8 cellular contexts compared by ENCODE assay signal in genomic region chr5:150486402-150487198, GRCh38. TPM values are rescaled to one million over a fixed set of nuclear protein-coding genes. Genes with fewer than 3 reads are reported as not detected.
DNase-seq lines count a peak whose midpoint lies in the region; ATAC-seq and TF ChIP-seq lines count a peak whose summit lies in the region.

No MANE protein-coding gene starts in this region.

- H3K27me3 ChIP-seq in BJ (ENCODE audit: control insufficient read depth, insufficient read depth, low read length) = no peaks in the 10 kb centered on the region
- no peaks in the 10 kb centered on the region for H3K27me3 ChIP-seq in PC-3 (ENCODE audit: low read length)
- no peaks in the 10 kb centered on the region for H3K27me3 ChIP-seq in foreskin keratinocyte
- H3K27me3 ChIP-seq in upper lobe of left lung = no peaks in the 10 kb centered on the region

- DNase-seq in BJ (ENCODE audit: low read depth) (no peak), PC-3 (peak; percentile 81), activated gamma-delta T cell treated with Interleukin-2 at 50 U/mL for 16 hours (peak; percentile 26), foreskin keratinocyte (peak in 1 of 2 donors; percentile 61), neural crest cell (ENCODE audit: low read depth, low spot score) (peak; percentile 83), upper lobe of left lung (peak in 1 of 2 donors; percentile 80)

- ATAC-seq in GM19452 (IDR thresholded peaks at IDR 0.05; ENCODE audit: unreplicated experiment) (peak; percentile 32), PC-3 (peak; percentile 33), foreskin keratinocyte (peak; percentile 52), upper lobe of left lung (ENCODE audit: low FRiP score in 2 of 2) (peak; percentile 37 to 44), GM21367 (IDR thresholded peaks at IDR 0.05; ENCODE audit: unreplicated experiment) (no peak)

- peak overlapping the region; percentile 68 for H2AFZ ChIP-seq in PC-3 (ENCODE audit: low read length)

- H3K9me3 Mint-ChIP-seq in neural crest cell = no peaks in the 10 kb centered on the region

- no peaks in the 10 kb centered on the region for H3K27me3 Mint-ChIP-seq in neural crest cell (ENCODE audit: low read depth)

- no peak for TF ChIP-seq EP300 in upper lobe of left lung (IDR thresholded peaks at IDR 0.05)

- peaks cover 42% of the 10 kb centered on the region for H3K4me1 ChIP-seq in PC-3 (ENCODE audit: insufficient read depth, low read length)
- H3K4me1 ChIP-seq in foreskin keratinocyte = peaks cover 41% of the 10 kb centered on the region
- peaks cover 47 to 61% (median 57%) of the 10 kb centered on the region in 4 donors for H3K4me1 ChIP-seq in upper lobe of left lung

- peak overlapping the region; percentile 91 for H3K4me2 ChIP-seq in PC-3 (ENCODE audit: low read length)

- H3K27ac ChIP-seq in PC-3 (ENCODE audit: low read length) (peak overlapping the region; percentile 62), foreskin keratinocyte (peak overlapping the region; percentile 98), upper lobe of left lung (peak overlapping the region; percentile 94 to 99 (median 98))

- H3K36me3 ChIP-seq in BJ (ENCODE audit: control insufficient read depth, insufficient read depth, low read length) (no peaks in the 10 kb centered on the region; the same call in 1 of the 2 replicates), PC-3 (ENCODE audit: low read depth, low read length) (no peaks in the 10 kb centered on the region), upper lobe of left lung (no peaks in the 10 kb centered on the region)

- CTCF ChIA-PET in BJ (lab: Yijun Ruan, JAX) (interaction anchor here (1.0 to 4.1 kb wide), 6 partner anchors 11 to 214 kb away, joined by 3 to 12 read pairs (median 4); partner anchors contain the start of gene RBM22), PC-3 (lab: Charles Lee) (no interaction called here)

- peaks cover 56% of the 10 kb centered on the region for H3K79me2 ChIP-seq in PC-3 (ENCODE audit: low read length)

- H3K9me3 ChIP-seq in PC-3 (ENCODE audit: low read length) (no peaks in the 10 kb centered on the region), upper lobe of left lung (no peaks in the 10 kb centered on the region)

- peak overlapping the region; percentile 89 for H3K4me3 Mint-ChIP-seq in neural crest cell

- H3K4me3 ChIP-seq in BJ (ENCODE audit: low read depth, low read length) (peak overlapping the region; percentile 97), PC-3 (ENCODE audit: low read length) (peak overlapping the region; percentile 95), upper lobe of left lung (peak overlapping the region; percentile 78 to 90 (median 88))

- no peaks in the 10 kb centered on the region for H3K9me2 ChIP-seq in PC-3 (replicated peaks; ENCODE audit: low read length)

- H3F3A ChIP-seq in PC-3 (ENCODE audit: low read length, unreplicated experiment) = no peaks in the 10 kb centered on the region

- POLR2A ChIA-PET in BJ (lab: Charles Lee) = interaction anchor here (0.6 to 1.3 kb wide), 2 partner anchors 13 to 1213 kb away, joined by 4 to 10 read pairs; no protein-coding TSS in a partner anchor
- POLR2A ChIA-PET in PC-3 (lab: Charles Lee; ENCODE audit: unreplicated experiment) = no interaction called here

- H3K9ac ChIP-seq in PC-3 (ENCODE audit: low read length) = peak overlapping the region; percentile 98

- H3K27ac Mint-ChIP-seq in neural crest cell (ENCODE audit: unreplicated experiment) = peak overlapping the region; percentile 83

- no peaks in the 10 kb centered on the region for H3K36me3 Mint-ChIP-seq in neural crest cell (ENCODE audit: low read depth)

- peaks cover 24% of the 10 kb centered on the region; the same call in 1 of the 2 replicates for H4K20me1 ChIP-seq in PC-3 (ENCODE audit: low read length)

- H3K4me1 Mint-ChIP-seq in neural crest cell = peaks cover 64% of the 10 kb centered on the region

- no TSS peak for BruUV-seq in PC-3 (replicated peaks; lab: Mats Ljungman, UMichigan)

- TF ChIP-seq CTCF in BJ (IDR thresholded peaks at IDR 0.05; ENCODE audit: insufficient read depth, low read depth, low read length) = no peak
- TF ChIP-seq CTCF in PC-3 (conservative IDR thresholded peaks at IDR 0.05; ENCODE audit: low read depth, low read length) = no peak
- TF ChIP-seq CTCF in foreskin keratinocyte (conservative IDR thresholded peaks at IDR 0.05) = peak; percentile 40
- TF ChIP-seq CTCF in neural crest cell (conservative IDR thresholded peaks at IDR 0.05) = peak; percentile 28
- peak in 4 of 6 experiments; percentile 4 to 56 (median 29) for TF ChIP-seq CTCF in upper lobe of left lung (IDR thresholded peaks at IDR 0.05)

- intact Hi-C loops in PC-3 (cut with micrococcal nuclease) = loop anchor here (2.0 kb wide), 1 partner anchor 36 kb away; no protein-coding TSS in a partner anchor

- WGBS in upper lobe of left lung, 2 donors = 3 to 8% methylated on average over 2 to 25 of the region's 60 CpGs

- TF ChIP-seq POLR2A in upper lobe of left lung (IDR thresholded peaks at IDR 0.05) = peak in 1 of 4 donors; percentile 19

RNA-seq across cellular contexts. Expression of gene NDST1, which starts 21.3 kb away (rescaled TPM):
- polyA plus RNA-seq in BJ (2011; rRNA removed) (56.6 and 89.7 TPM in 2 replicates), foreskin keratinocyte (15.3 and 16.8 TPM in 2 replicates)
- 65.4 and 72.6 TPM in 2 replicates for polyA minus RNA-seq in BJ (2011; rRNA and poly(A)+ RNA removed)
- total RNA-seq in PC-3 (2014; rRNA removed) (42.6 and 46.1 TPM in 2 replicates), foreskin keratinocyte (53.4 and 56.2 TPM in 2 replicates), neural crest cell (108 and 112 TPM in 2 replicates), upper lobe of left lung (100 to 1,000 TPM in 5 of 6 donors, 10 to 100 TPM in 1; 81.7 to 265 (median 166) TPM)

RNA-seq across cellular contexts. Expression of gene RPS14, which starts 37.1 kb away (rescaled TPM):
- 2,496 and 3,512 TPM in 2 replicates for polyA plus RNA-seq in BJ (2011; rRNA removed)
- 426 and 724 TPM in 2 replicates for polyA minus RNA-seq in BJ (2011; rRNA and poly(A)+ RNA removed)
- 2,005 and 2,031 TPM in 2 replicates for total RNA-seq in PC-3 (2014; rRNA removed)
- 2,193 and 2,437 TPM in 2 replicates for total RNA-seq in foreskin keratinocyte
- 3,381 and 3,638 TPM in 2 replicates for polyA plus RNA-seq in foreskin keratinocyte
- 2,170 and 2,213 TPM in 2 replicates for total RNA-seq in neural crest cell
- 1,000 to 10,000 TPM in 5 of 6 donors, 100 to 1,000 TPM in 1; 806 to 1,982 (median 1,727) TPM for total RNA-seq in upper lobe of left lung

Comparison
In these comparisons a context has a peak if more than half of its experiments do, and no peak if none do; other contexts are left out.
1. CTCF ChIP-seq: peak in foreskin keratinocyte (single experiment), neural crest cell (single experiment) and upper lobe of left lung (4 of 6); none in BJ (single experiment) and PC-3 (single experiment).
2. Peak in every context shown above with its lines, with median percentiles within 50 percentile points of each other: H3K4me3 ChIP-seq and H3K27ac ChIP-seq.